ENCODE assay signal across 28 cellular contexts in the genomic region with DNA sequence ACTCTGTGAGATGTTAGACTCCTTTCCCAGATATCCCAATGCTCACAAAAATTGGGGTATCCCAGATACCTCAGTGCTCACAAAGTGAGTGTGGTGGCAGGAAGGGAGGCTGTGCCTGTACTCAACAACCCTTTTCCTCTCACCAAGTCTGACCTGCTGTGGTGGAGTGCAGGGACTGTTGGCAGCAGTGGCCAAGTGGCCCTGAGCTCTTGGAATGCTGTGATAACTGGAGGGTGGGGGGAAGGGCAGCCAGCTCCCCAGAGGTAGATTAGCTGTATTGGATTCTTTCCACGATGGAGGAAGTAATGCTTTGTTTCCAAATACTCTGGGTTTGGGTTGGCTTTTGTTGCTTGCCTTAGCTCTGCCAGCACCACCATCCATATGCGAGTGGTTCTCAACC. TPM values are rescaled to one million over a fixed set of nuclear protein-coding genes. Genes with fewer than 3 reads are reported as not detected.
DNase-seq lines count a peak whose midpoint lies in the region; ATAC-seq, FAIRE-seq and TF ChIP-seq lines count a peak whose summit lies in the region.
"Had no signal": no experiment of that assay in that cellular context is flagged by ENCODE, and none has a peak within 500 bp of the region (broad histone marks: within the 10 kb centered on the region; RNA-seq: fewer than 3 reads in every experiment).

No MANE protein-coding gene starts in this region.

- peak overlapping the region; percentile 80 for H3K27ac Mint-ChIP-seq in progenitor cell of endocrine pancreas
- no peak overlapping the region for H3K27ac Mint-ChIP-seq in MCF 10A (ENCODE audit: low read depth, unreplicated experiment)
- H3K27ac Mint-ChIP-seq: CD4-positive, alpha-beta T cell had no signal

- peak; percentile 50 for ATAC-seq in body of pancreas
- peak; percentile 76 for ATAC-seq in left lung
- ATAC-seq in upper lobe of left lung (ENCODE audit: low FRiP score in 2 of 2), result no peak

- TF ChIP-seq CTCF in body of pancreas (IDR thresholded peaks at IDR 0.05), result no peak
- TF ChIP-seq CTCF in left lung (IDR thresholded peaks at IDR 0.05), result no peak
- TF ChIP-seq CTCF in progenitor cell of endocrine pancreas (IDR thresholded peaks at IDR 0.05; ENCODE audit: unreplicated experiment), result no peak
- no peak for TF ChIP-seq CTCF in MCF 10A (IDR thresholded peaks at IDR 0.05; ENCODE audit: unreplicated experiment)
- TF ChIP-seq CTCF in upper lobe of left lung (IDR thresholded peaks at IDR 0.05), result no peak

- POLR2A ChIA-PET in MCF 10A (lab: Yijun Ruan, JAX), result no interaction called here

- peak; percentile 13 for DNase-seq in ELF-1 (ENCODE audit: low read depth, low spot score)
- peak; percentile 29 to 62 (median 50) for DNase-seq in body of pancreas
- DNase-seq in left lung, result peak in 1 of 2 donors; percentile 36
- DNase-seq in progenitor cell of endocrine pancreas (ENCODE audit: low spot score, unreplicated experiment), result no peak
- DNase-seq in HTR-8/SVneo (ENCODE audit: insufficient read length, low spot score), result no peak
- DNase-seq in MCF 10A (ENCODE audit: unreplicated experiment), result no peak
- no peak for DNase-seq in upper lobe of left lung
- DNase-seq in NK-92 treated with Interleukin-12 subunit alpha and Interleukin-12 subunit beta, amount 100 ng/mL, for 24 hours (lab: John Stamatoyannopoulos, UW), result no peak
- DNase-seq: CD4-positive, alpha-beta T cell; DMS53; IMR-90; KG1; MM.1S; NCI-H1048; NCI-H1417; NCI-H1694; NCI-H2029 treated with DMSO at 0.1 percent for 48 hours; NCI-H446 treated with DMSO at 0.1 percent for 48 hours; NCI-H526; NCI-H82; Right ventricle myocardium superior; RPMI8226 had no signal

- peaks cover 16% of the 10 kb centered on the region for H3K4me1 ChIP-seq in body of pancreas
- H3K4me1 ChIP-seq in left lung, result no peaks in the 10 kb centered on the region
- no peaks in the 10 kb centered on the region for H3K4me1 ChIP-seq in upper lobe of left lung
- H3K4me1 ChIP-seq: BLaER1, SJSA1 had no signal

- H3K4me3 Mint-ChIP-seq in progenitor cell of endocrine pancreas (ENCODE audit: low read depth) (no peak overlapping the region), MCF 10A (ENCODE audit: unreplicated experiment) (no peak overlapping the region)
- H3K4me3 Mint-ChIP-seq: CD4-positive, alpha-beta T cell had no signal

- no peaks in the 10 kb centered on the region for H3K27me3 ChIP-seq in body of pancreas
- H3K27me3 ChIP-seq in left lung, result no peaks in the 10 kb centered on the region
- H3K27me3 ChIP-seq in upper lobe of left lung, result no peaks in the 10 kb centered on the region
- H3K27me3 ChIP-seq: BLaER1, SJSA1 had no signal

- no peak for FAIRE-seq in HTR-8/SVneo (lab: Jason Lieb, UNC)
- FAIRE-seq: G401.6, H54 had no signal

- H3K4me1 Mint-ChIP-seq in progenitor cell of endocrine pancreas (ENCODE audit: low read depth) (peaks cover 44% of the 10 kb centered on the region), MCF 10A (ENCODE audit: insufficient read depth, unreplicated experiment) (peaks cover 20% of the 10 kb centered on the region)

- no peak for TF ChIP-seq POLR2A in body of pancreas (IDR thresholded peaks at IDR 0.05)
- TF ChIP-seq POLR2A in upper lobe of left lung (IDR thresholded peaks at IDR 0.05), result no peak

- H3K9me3 Mint-ChIP-seq in progenitor cell of endocrine pancreas (ENCODE audit: low read depth) (peaks cover 3% of the 10 kb centered on the region), MCF 10A (ENCODE audit: unreplicated experiment) (no peaks in the 10 kb centered on the region)
- H3K9me3 Mint-ChIP-seq: CD4-positive, alpha-beta T cell had no signal

- CTCF ChIA-PET in MCF 10A (lab: Yijun Ruan, JAX), result no interaction called here

- no peaks in the 10 kb centered on the region for H3K36me3 ChIP-seq in body of pancreas (replicated peaks in 1 of 2; ENCODE audit: insufficient read depth in 1 of 2, low read depth in 2 of 2)
- H3K36me3 ChIP-seq in left lung, result no peaks in the 10 kb centered on the region
- H3K36me3 ChIP-seq in upper lobe of left lung, result no peaks in the 10 kb centered on the region
- H3K36me3 ChIP-seq: BLaER1, SJSA1 had no signal

- intact Hi-C loops in body of pancreas (cut with DNase I) (no loop called here), left lung (cut with DNase I) (no loop called here), MCF 10A (cut with micrococcal nuclease) (no loop called here)

- TF ChIP-seq EP300 in upper lobe of left lung (IDR thresholded peaks at IDR 0.05), result no peak

- H3K27me3 Mint-ChIP-seq in progenitor cell of endocrine pancreas (no peaks in the 10 kb centered on the region), MCF 10A (ENCODE audit: insufficient read depth, unreplicated experiment) (no peaks in the 10 kb centered on the region)

- H3K4me3 ChIP-seq in body of pancreas (no peak overlapping the region), left lung (no peak overlapping the region), upper lobe of left lung (no peak overlapping the region)
- H3K4me3 ChIP-seq: BLaER1, SJSA1 had no signal

- BruUV-seq in MCF 10A (replicated peaks; lab: Mats Ljungman, UMichigan), result no TSS peak

- no peaks in the 10 kb centered on the region for H3K9me3 ChIP-seq in body of pancreas
- no peaks in the 10 kb centered on the region for H3K9me3 ChIP-seq in left lung
- H3K9me3 ChIP-seq in upper lobe of left lung, result no peaks in the 10 kb centered on the region
- H3K9me3 ChIP-seq: BLaER1, SJSA1 had no signal

- WGBS in body of pancreas, 2 donors, result 0 to 22% methylated on average over 1 to 2 of the region's 2 CpGs
- 45 to 46% methylated on average over 2 of the region's 2 CpGs for WGBS in upper lobe of left lung, 2 donors

- H3K36me3 Mint-ChIP-seq in progenitor cell of endocrine pancreas (ENCODE audit: insufficient read depth) (no peaks in the 10 kb centered on the region), MCF 10A (ENCODE audit: insufficient read depth, unreplicated experiment) (no peaks in the 10 kb centered on the region)

- peak overlapping the region in 2 of 4 donors; percentile 44 to 56 for H3K27ac ChIP-seq in body of pancreas
- H3K27ac ChIP-seq in left lung, result no peak overlapping the region
- H3K27ac ChIP-seq in upper lobe of left lung, result no peak overlapping the region
- H3K27ac ChIP-seq: BLaER1, SJSA1 had no signal

RNA-seq across cellular contexts. Expression of a gene that starts 46.0 kb away (rescaled TPM):
- total RNA-seq in body of pancreas (not detected), left lung (not detected), progenitor cell of endocrine pancreas (not detected in 2 replicates), MCF 10A (2022) (not detected in 2 replicates), upper lobe of left lung (not detected)
- total RNA-seq: A172; CD4-positive, alpha-beta T cell; Daoy; IMR-90; Right ventricle myocardium superior; SJSA1 had no signal

RNA-seq across cellular contexts. Expression of a gene that starts 53.0 kb away (rescaled TPM):
- total RNA-seq in body of pancreas (not detected), left lung (not detected), progenitor cell of endocrine pancreas (not detected in 2 replicates), MCF 10A (2022) (not detected in 2 replicates), upper lobe of left lung (not detected)
- total RNA-seq: A172; CD4-positive, alpha-beta T cell; Daoy; IMR-90; Right ventricle myocardium superior; SJSA1 had no signal

Comparison
In these comparisons a context has a peak if more than half of its experiments do, and no peak if none do; other contexts are left out.
1. DNase-seq: peak in ELF-1 (single experiment) and body of pancreas (4 of 4); none in progenitor cell of endocrine pancreas (single experiment), HTR-8/SVneo (single experiment), MCF 10A (single experiment), upper lobe of left lung (0 of 2) and NK-92 treated with Interleukin-12 subunit alpha and Interleukin-12 subunit beta, amount 100 ng/mL, for 24 hours (single experiment).
2. ATAC-seq: peak in body of pancreas (single experiment) and left lung (single experiment); none in upper lobe of left lung (0 of 2).